17 cellular contexts compared by ENCODE assay signal in the genomic region with DNA sequence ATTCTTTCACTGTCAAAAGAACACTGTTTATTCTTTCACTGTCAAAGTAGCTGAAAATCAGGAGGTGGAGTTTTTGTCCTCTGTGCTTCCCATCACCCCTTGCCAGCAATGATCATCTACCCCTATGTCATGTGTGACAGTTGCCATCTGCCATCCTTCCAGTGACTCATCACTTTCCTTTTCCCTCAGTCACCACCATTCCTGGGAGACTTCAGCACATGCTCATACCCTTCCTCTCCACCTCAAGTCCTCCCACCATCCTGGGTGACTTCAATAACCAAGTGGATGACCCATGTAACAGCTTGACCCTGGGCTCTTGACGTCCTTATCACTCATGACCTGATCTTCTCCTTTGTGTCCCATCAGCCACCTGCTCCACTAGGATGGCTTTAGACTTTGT. TPM values are rescaled to one million over a fixed set of nuclear protein-coding genes. Genes with fewer than 3 reads are reported as not detected.
DNase-seq lines count a peak whose midpoint lies in the region; ATAC-seq, FAIRE-seq and TF ChIP-seq lines count a peak whose summit lies in the region.
"Had no signal": no experiment of that assay in that cellular context is flagged by ENCODE, and none has a peak within 500 bp of the region (broad histone marks: within the 10 kb centered on the region; RNA-seq: fewer than 3 reads in every experiment).

No MANE protein-coding gene starts in this region.

- H3K4me1 ChIP-seq in A549 = no peaks in the 10 kb centered on the region

- TF ChIP-seq CTCF in A549 (IDR thresholded peaks at IDR 0.05) = no peak

- no peaks in the 10 kb centered on the region for H3K9me3 ChIP-seq in A549

- no peak for FAIRE-seq in A549 (lab: Jason Lieb, UNC)
- FAIRE-seq: GM12892 had no signal

- CTCF ChIA-PET in A549 (lab: Yijun Ruan, JAX) = no interaction called here

- ATAC-seq in A549 (no peak), GM18867 (IDR thresholded peaks at IDR 0.05; ENCODE audit: unreplicated experiment) (no peak), GM18858 (IDR thresholded peaks at IDR 0.05; ENCODE audit: unreplicated experiment) (no peak)
- ATAC-seq: SK-N-SH treated with all-trans-retinoic acid at 6 μM for 48 hours had no signal

- DNase-seq in A549 (ENCODE audit: low read depth in 1 of 2, low spot score in 1 of 2) = peak in 1 of 2 experiments; percentile 4
- peak; percentile 57 for DNase-seq in DMS53 treated with DMSO at 0.1 percent for 48 hours (lab: John Stamatoyannopoulos, UW; ENCODE audit: unreplicated experiment)
- peak; percentile 81 for DNase-seq in NCI-H2171 treated with DMSO at 0.1 percent for 48 hours (lab: John Stamatoyannopoulos, UW)
- DNase-seq in kidney tubule cell (ENCODE audit: low spot score) = peak; percentile 41
- no peak for DNase-seq in activated CD8-positive, alpha-beta memory T cell treated with anti-CD3 and anti-CD28 coated beads, Interleukin-2, amount 50 U/mL, for 4 hours
- DNase-seq: Calu3, DND-41, H7, Karpas-422, NCI-H1105, NCI-H187 treated with DMSO at 0.1 percent for 48 hours, NCI-H774, Right ventricle myocardium superior had no signal

- no peak for TF ChIP-seq RAD21 in A549 (conservative IDR thresholded peaks at IDR 0.05 in 1 of 2, IDR thresholded peaks at IDR 0.05 in 1 of 2)

- POLR2A ChIA-PET in A549 (lab: Yijun Ruan, JAX) = no interaction called here

- TF ChIP-seq POLR2A in A549 (IDR thresholded peaks at IDR 0.05; ENCODE audit: low read length) = no peak

- no peak overlapping the region for H3K4me3 ChIP-seq in A549

- H3K4me2 ChIP-seq in A549 = no peak overlapping the region

- TF ChIP-seq EP300 in A549 (IDR thresholded peaks at IDR 0.05) = no peak

- 39% methylated on average over 1 of the region's 1 CpG for WGBS in A549 (ENCODE audit: missing lambda C conversion rate)

- no peak overlapping the region for H3K27ac ChIP-seq in A549

TF ChIP-seq in A549, 52 proteins besides CTCF, POLR2A, EP300 and RAD21:
- TF ChIP-seq ZSCAN20 (CRISPR knock-in tag; IDR thresholded peaks at IDR 0.05) (no peak), NFE2L2 (conservative IDR thresholded peaks at IDR 0.05; ENCODE audit: low read length) (peak; percentile 49; the same call in 1 of the 2 replicates), EHF (CRISPR knock-in tag; IDR thresholded peaks at IDR 0.05) (no peak), MAFK (IDR thresholded peaks at IDR 0.05; ENCODE audit: partially characterized antibody) (peak; percentile 14), NR3C1 (IDR thresholded peaks at IDR 0.05) (no peak), CHD4 (IDR thresholded peaks at IDR 0.05; ENCODE audit: borderline replicate concordance) (no peak)

RNA-seq across cellular contexts. Expression of a gene that starts 43.3 kb away (rescaled TPM):
- polyA plus RNA-seq in A549 (2011; rRNA removed) (8.1 and 8.8 TPM in 2 replicates), A549 (2017; fragmentation: RNase III; extraction: RNeasy Plus Mini Kit Qiagen cat#74134 plus additional on column Dnase treatment) (4.7 to 5.3 TPM (median 5.1 TPM) in 3 replicates)
- polyA plus RNA-seq in A549 (2012; cell fraction: cytosol; rRNA removed) = 2.0 and 2.2 TPM in 2 replicates
- 3.1 and 3.2 TPM in 2 replicates for polyA plus RNA-seq in A549 (2012; cell fraction: nucleus; rRNA removed)
- 7.8 and 8.6 TPM in 2 replicates for polyA minus RNA-seq in A549 (2011; rRNA and poly(A)+ RNA removed)
